5 cellular contexts compared by ENCODE assay signal in the genomic region with DNA sequence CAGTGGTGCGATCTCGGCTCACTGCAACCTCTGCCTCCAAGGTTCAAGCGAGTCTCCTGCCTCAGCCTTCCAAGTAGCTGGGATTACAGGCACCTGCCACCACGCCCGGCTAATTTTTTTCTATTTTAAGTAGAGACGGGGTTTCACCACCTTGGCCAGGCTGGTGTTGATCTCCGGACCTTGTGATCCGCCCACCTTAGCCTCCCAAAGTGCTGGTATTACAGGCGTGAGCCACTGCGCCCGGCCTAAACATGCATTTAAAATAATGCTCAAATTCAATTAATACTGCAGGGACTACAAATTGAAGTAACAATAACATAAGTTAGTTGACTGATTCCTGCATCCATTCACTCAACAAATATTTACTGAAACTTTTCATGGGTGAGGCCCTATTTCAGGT.
DNase-seq lines count a peak whose midpoint lies in the region; ATAC-seq, FAIRE-seq and TF ChIP-seq lines count a peak whose summit lies in the region.
"Not testable (repeated sequence)": the region's sequence is repeated elsewhere in the genome, so short reads cannot be mapped to it uniquely, and the experiment has no call there.

No MANE protein-coding gene starts in this region.

- not testable (repeated sequence) for H3K4me3 ChIP-seq in A549; PC-3 (ENCODE audit: low read length); Panc1 (ENCODE audit: low read depth in 2 of 2, low read length in 2 of 2)

- not testable (repeated sequence) for FAIRE-seq in A549 (lab: Jason Lieb, UNC)
- FAIRE-seq in H54 (lab: Jason Lieb, UNC) = peak; percentile 50

- H2AFZ ChIP-seq in PC-3 (ENCODE audit: low read length) = not testable (repeated sequence)

- BruUV-seq in PC-3 (replicated peaks; lab: Mats Ljungman, UMichigan); Panc1 (replicated peaks; lab: Mats Ljungman, UMichigan): not testable (repeated sequence)

- peak overlapping the region; percentile 42 for H3K4me2 ChIP-seq in A549
- H3K4me2 ChIP-seq in PC-3 (ENCODE audit: low read length) = not testable (repeated sequence)

- POLR2A ChIA-PET in A549 (lab: Yijun Ruan, JAX); PC-3 (lab: Charles Lee; ENCODE audit: unreplicated experiment); Panc1 (lab: Charles Lee): not testable (repeated sequence)

- H3K27me3 ChIP-seq in PC-3 (ENCODE audit: low read length); Panc1 (ENCODE audit: control insufficient read depth, insufficient read depth, low read length): not testable (repeated sequence)

- H3K9ac ChIP-seq in PC-3 (ENCODE audit: low read length) = not testable (repeated sequence)

- TF ChIP-seq RAD21 in A549 (conservative IDR thresholded peaks at IDR 0.05 in 1 of 2, IDR thresholded peaks at IDR 0.05 in 1 of 2) = not testable (repeated sequence)

- H3K9me2 ChIP-seq in PC-3 (replicated peaks; ENCODE audit: low read length) = not testable (repeated sequence)

- ATAC-seq in A549, PC-3, Panc1, Right ventricle myocardium inferior: not testable (repeated sequence)

- in situ Hi-C loops in Panc1 (cut with HindIII; ENCODE audit: low pct_unique_long_range_greater_than_20kb, low sequenced_read_pairs) = not testable (repeated sequence)

- not testable (repeated sequence) for TF ChIP-seq EP300 in A549 (IDR thresholded peaks at IDR 0.05)

- H3K27ac ChIP-seq in A549 = peak overlapping the region; percentile 8 to 59; a peak in 3 of 6 replicates
- not testable (repeated sequence) for H3K27ac ChIP-seq in PC-3 (ENCODE audit: low read length)
- H3K27ac ChIP-seq in Panc1 (ENCODE audit: low read length) = peak overlapping the region; percentile 9; the same call in 1 of the 2 replicates

- not testable (repeated sequence) for DNase-seq in A549 (ENCODE audit: low read depth in 1 of 2, low spot score in 1 of 2); H54 (ENCODE audit: insufficient read length, low spot score); Panc1 (ENCODE audit: low read depth, low spot score)
- DNase-seq in PC-3 (peak; percentile 9), Right ventricle myocardium inferior (ENCODE audit: missing footprints) (peak; percentile 66)

- not testable (repeated sequence) for H3K9me3 ChIP-seq in A549; PC-3 (ENCODE audit: low read length); Panc1 (ENCODE audit: control insufficient read depth, insufficient read depth, low read depth, low read length)

- 59% methylated on average over 11 of the region's 11 CpGs for WGBS in A549 (ENCODE audit: missing lambda C conversion rate)

- intact Hi-C loops in PC-3 (cut with micrococcal nuclease); Panc1 (cut with micrococcal nuclease; ENCODE audit: unreplicated experiment); Right ventricle myocardium inferior (cut with DNase I): not testable (repeated sequence)

- CTCF ChIA-PET in A549 (lab: Yijun Ruan, JAX); PC-3 (lab: Charles Lee); Panc1 (lab: Charles Lee): not testable (repeated sequence)

- not testable (repeated sequence) for H3K79me2 ChIP-seq in PC-3 (ENCODE audit: low read length)

- H3K4me1 ChIP-seq in A549 = peaks cover 33% of the 10 kb centered on the region
- not testable (repeated sequence) for H3K4me1 ChIP-seq in PC-3 (ENCODE audit: insufficient read depth, low read length); Panc1 (ENCODE audit: control insufficient read depth, insufficient read depth, low read length)

- TF ChIP-seq POLR2A in A549 (IDR thresholded peaks at IDR 0.05; ENCODE audit: low read length); H54 (IDR thresholded peaks at IDR 0.05; ENCODE audit: low read depth, low read length): not testable (repeated sequence)

- H3K36me3 ChIP-seq in PC-3 (ENCODE audit: low read depth, low read length); Panc1 (ENCODE audit: control insufficient read depth, insufficient read depth, low read length): not testable (repeated sequence)

- H3F3A ChIP-seq in PC-3 (ENCODE audit: low read length, unreplicated experiment) = not testable (repeated sequence)

- not testable (repeated sequence) for TF ChIP-seq CTCF in A549 (IDR thresholded peaks at IDR 0.05); PC-3 (conservative IDR thresholded peaks at IDR 0.05; ENCODE audit: low read depth, low read length); Panc1 (IDR thresholded peaks at IDR 0.05)

- H4K20me1 ChIP-seq in PC-3 (ENCODE audit: low read length) = not testable (repeated sequence)
